Comparison of ENCODE assay signal across 8 cellular contexts in genomic region chr22:28882878-28883656, GRCh38. TPM values are rescaled to one million over a fixed set of nuclear protein-coding genes. Genes with fewer than 3 reads are reported as not detected.
DNase-seq lines count a peak whose midpoint lies in the region; ATAC-seq, FAIRE-seq and TF ChIP-seq lines count a peak whose summit lies in the region.

Gene ZNRF3, plus strand, starts transcription at chr22:28883572. Its CDS starts 195 bp downstream, at chr22:28883767.

- no peaks in the 10 kb centered on the region for H3K9me3 ChIP-seq in skeletal muscle satellite cell (replicated peaks; ENCODE audit: low read length)

- H3K27me3 Mint-ChIP-seq in activated B cell treated with CpG ODN at 0.5 μM for 24 hours, result peaks cover 17% of the 10 kb centered on the region

- no peaks in the 10 kb centered on the region for H3K36me3 Mint-ChIP-seq in activated B cell treated with CpG ODN at 0.5 μM for 24 hours (ENCODE audit: low read depth)

- CTCF ChIA-PET in activated B cell treated with CpG ODN at 0.5 μM for 24 hours (lab: Charles Lee), result no interaction called here

- H3K4me1 Mint-ChIP-seq in activated B cell treated with CpG ODN at 0.5 μM for 24 hours, result peaks cover 26% of the 10 kb centered on the region

- ATAC-seq in HG03045 (IDR thresholded peaks at IDR 0.05; ENCODE audit: unreplicated experiment) (peak; percentile 69), activated B cell treated with CpG ODN at 0.5 μM for 24 hours (ENCODE audit: low read depth) (peak; percentile 94), GM18520 (IDR thresholded peaks at IDR 0.05; ENCODE audit: unreplicated experiment) (no peak)

- H3K4me3 ChIP-seq in bronchial epithelial cell (ENCODE audit: low read depth, low read length) (peak within 1 kb of the TSS; percentile 55), skeletal muscle satellite cell (ENCODE audit: low read length) (peak within 1 kb of the TSS; percentile 86)

- H3K4me1 ChIP-seq in skeletal muscle satellite cell (ENCODE audit: control insufficient read depth, insufficient read depth, low read length), result peaks cover 18% of the 10 kb centered on the region

- in situ Hi-C loops in G401 (cut with HindIII; ENCODE audit: low sequenced_read_pairs), result no loop called here

- FAIRE-seq in bronchial epithelial cell (lab: Jason Lieb, UNC), result no peak

- H3K9ac ChIP-seq in skeletal muscle satellite cell (ENCODE audit: low read depth, low read length), result peak within 1 kb of the TSS; percentile 72

- H3K36me3 ChIP-seq in bronchial epithelial cell (ENCODE audit: control insufficient read depth, insufficient read depth, low read length) (no peaks in the 10 kb centered on the region), skeletal muscle satellite cell (ENCODE audit: insufficient read depth, low read length) (no peaks in the 10 kb centered on the region)

- peak; percentile 98 for DNase-seq in G401 (ENCODE audit: low spot score)
- DNase-seq in NCI-H2196 treated with DMSO at 0.1 percent for 48 hours (lab: John Stamatoyannopoulos, UW; ENCODE audit: unreplicated experiment), result peak; percentile 31
- peak; percentile 84 for DNase-seq in activated B cell treated with CpG ODN at 0.5 μM for 24 hours
- DNase-seq in bronchial epithelial cell (ENCODE audit: low read depth), result peak; percentile 47
- peak; percentile 94 for DNase-seq in iPS-NIHi11 (ENCODE audit: low spot score)

- H3K9me3 Mint-ChIP-seq in activated B cell treated with CpG ODN at 0.5 μM for 24 hours, result no peaks in the 10 kb centered on the region

- peak within 1 kb of the TSS; percentile 46 for H3K27ac Mint-ChIP-seq in activated B cell treated with CpG ODN at 0.5 μM for 24 hours

- intact Hi-C loops in activated B cell treated with CpG ODN at 0.5 μM for 24 hours (cut with micrococcal nuclease), result loop anchor here (1.0 to 10.0 kb wide), 7 partner anchors 82 to 1002 kb away; partner anchors contain the start of genes CCDC117, HSCB, MTMR3 and PITPNB

- POLR2A ChIA-PET in activated B cell treated with CpG ODN at 0.5 μM for 24 hours (lab: Charles Lee), result interaction anchor here (0.6 to 1.3 kb wide), 6 partner anchors 48 to 964 kb away, joined by 3 to 6 read pairs (median 4); partner anchors contain the start of genes CHEK2, HSCB, PITPNB and XBP1

- no peaks in the 10 kb centered on the region for H3K27me3 ChIP-seq in bronchial epithelial cell (ENCODE audit: control insufficient read depth, insufficient read depth, low read length)
- H3K27me3 ChIP-seq in skeletal muscle satellite cell (ENCODE audit: control insufficient read depth, insufficient read depth, low read length), result no peaks in the 10 kb centered on the region

- TF ChIP-seq CTCF in activated B cell treated with CpG ODN at 0.5 μM for 24 hours (IDR thresholded peaks at IDR 0.05) (no peak), bronchial epithelial cell (IDR thresholded peaks at IDR 0.05; ENCODE audit: insufficient read depth, low read length, severe bottlenecking) (no peak)

- H3K4me3 Mint-ChIP-seq in activated B cell treated with CpG ODN at 0.5 μM for 24 hours, result peak within 1 kb of the TSS; percentile 86

- H3K4me2 ChIP-seq in skeletal muscle satellite cell (ENCODE audit: low read length), result peak within 1 kb of the TSS; percentile 99

RNA-seq across cellular contexts. Expression of gene ZNRF3, which starts in this region (rescaled TPM):
- 11.9 and 13.8 TPM in 2 replicates for total RNA-seq in G401 (2014; rRNA removed; shearing (Covaris generic))
- 0.51 and 0.69 TPM in 2 replicates for total RNA-seq in activated B cell treated with CpG ODN at 0.5 μM for 24 hours
- 3.4 and 3.7 TPM in 2 replicates for total RNA-seq in bronchial epithelial cell
- total RNA-seq in skeletal muscle satellite cell (2012; rRNA removed), result 5.2 and 5.3 TPM in 2 replicates

Comparison
In these comparisons a context has a peak if more than half of its experiments do, and no peak if none do; other contexts are left out.
1. Peak in DNase-seq and ATAC-seq in activated B cell treated with CpG ODN at 0.5 μM for 24 hours; RNA of the gene not detected or under 1 TPM.
2. DNase-seq: peak in every context shown above with its lines; median percentile 98 in G401; 94 in iPS-NIHi11; 84 in activated B cell treated with CpG ODN at 0.5 μM for 24 hours; 47 in bronchial epithelial cell; 31 in NCI-H2196 treated with DMSO at 0.1 percent for 48 hours.